Comparison of ENCODE assay signal across 9 cellular contexts in the genomic region with DNA sequence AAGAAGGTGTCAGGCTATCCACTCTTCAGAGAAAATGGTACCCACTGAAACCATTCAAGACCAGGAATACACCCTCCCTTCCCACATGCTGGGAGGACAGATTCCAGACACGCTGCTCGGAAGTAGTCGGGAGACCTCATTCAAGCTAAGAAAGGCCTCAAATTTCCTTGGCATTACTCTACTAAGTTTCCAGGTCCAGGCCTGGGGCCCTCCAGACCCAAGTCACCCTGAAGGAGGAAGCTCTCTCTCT. TPM values are rescaled to one million over a fixed set of nuclear protein-coding genes. Genes with fewer than 3 reads are reported as not detected.
DNase-seq lines count a peak whose midpoint lies in the region; ATAC-seq and TF ChIP-seq lines count a peak whose summit lies in the region.
"Had no signal": no experiment of that assay in that cellular context is flagged by ENCODE, and none has a peak within 500 bp of the region (broad histone marks: within the 10 kb centered on the region; RNA-seq: fewer than 3 reads in every experiment).

No MANE protein-coding gene starts in this region.

- no peaks in the 10 kb centered on the region for H3K27me3 Mint-ChIP-seq in CD8-positive, alpha-beta T cell (ENCODE audit: low read depth)
- H3K27me3 Mint-ChIP-seq in neural crest cell (ENCODE audit: low read depth): no peaks in the 10 kb centered on the region

- no peak for ATAC-seq in CD8-positive, alpha-beta T cell
- no peak for ATAC-seq in GM18498 (IDR thresholded peaks at IDR 0.05; ENCODE audit: unreplicated experiment)
- ATAC-seq in HG03565 (IDR thresholded peaks at IDR 0.05; ENCODE audit: unreplicated experiment): no peak

- no peaks in the 10 kb centered on the region for H3K79me2 ChIP-seq in Loucy (ENCODE audit: insufficient read depth, low read length)

- H3K4me2 ChIP-seq in Loucy (ENCODE audit: low read depth, low read length, poor library complexity, severe bottlenecking): peak overlapping the region; percentile 25

- H3K9me3 ChIP-seq in CD8-positive, alpha-beta T cell (ENCODE audit: low read length): no peaks in the 10 kb centered on the region
- no peaks in the 10 kb centered on the region for H3K9me3 ChIP-seq in Loucy (ENCODE audit: insufficient read depth, low read depth, low read length)
- H3K9me3 ChIP-seq in ectodermal cell (ENCODE audit: control insufficient read depth, low read length): no peaks in the 10 kb centered on the region
- H3K9me3 ChIP-seq: suprapubic skin had no signal

- H3K36me3 Mint-ChIP-seq in CD8-positive, alpha-beta T cell: peaks cover 33% of the 10 kb centered on the region
- H3K36me3 Mint-ChIP-seq in neural crest cell (ENCODE audit: low read depth): peaks cover under 1% of the 10 kb centered on the region

- no peaks in the 10 kb centered on the region for H3K9me2 ChIP-seq in Loucy (replicated peaks; ENCODE audit: low read depth, low read length)

- H3K27ac ChIP-seq in CD8-positive, alpha-beta T cell (ENCODE audit: low read depth, low read length): no peak overlapping the region
- H3K27ac ChIP-seq in ectodermal cell (ENCODE audit: insufficient read depth, low read depth, low read length, poor library complexity, severe bottlenecking): peak overlapping the region; percentile 33

- peaks cover 78% of the 10 kb centered on the region for H3K4me1 Mint-ChIP-seq in CD8-positive, alpha-beta T cell (ENCODE audit: low read depth)
- H3K4me1 Mint-ChIP-seq in neural crest cell: peaks cover 64% of the 10 kb centered on the region

- H3K36me3 ChIP-seq in CD8-positive, alpha-beta T cell (ENCODE audit: insufficient read depth, low read length): peaks cover 19% of the 10 kb centered on the region
- H3K36me3 ChIP-seq in Loucy (ENCODE audit: insufficient read depth, low read length) (no peaks in the 10 kb centered on the region), ectodermal cell (ENCODE audit: control insufficient read depth, insufficient read depth, low read length) (no peaks in the 10 kb centered on the region)

- H2AFZ ChIP-seq in Loucy (ENCODE audit: low read length): peak overlapping the region; percentile 83

- POLR2A ChIA-PET in CD8-positive, alpha-beta T cell (lab: Charles Lee): interaction anchor here (0.8 to 9.7 kb wide), 8 partner anchors 21 to 64 kb away, joined by 3 to 150 read pairs (median 15); a partner anchor contains a TSS

- no peaks in the 10 kb centered on the region for H4K20me1 ChIP-seq in Loucy (ENCODE audit: insufficient read depth, low read length, poor library complexity, severe bottlenecking)

- CTCF ChIA-PET in CD8-positive, alpha-beta T cell (lab: Charles Lee): interaction anchor here (0.6 to 11.1 kb wide), 26 partner anchors 10 to 239 kb away, joined by 3 to 458 read pairs (median 5); a partner anchor contains a TSS

- H3K4me3 ChIP-seq in CD8-positive, alpha-beta T cell (ENCODE audit: low read depth, low read length): peak overlapping the region; percentile 30
- H3K4me3 ChIP-seq in Loucy (ENCODE audit: low read length, poor library complexity, severe bottlenecking) (no peak overlapping the region), ectodermal cell (ENCODE audit: insufficient read depth, low read depth, low read length) (no peak overlapping the region)

- DNase-seq in CD8-positive, alpha-beta T cell: no peak
- DNase-seq in neural crest cell (ENCODE audit: low read depth, low spot score) (no peak), NCI-H2227 treated with DMSO at 0.1 percent for 48 hours (lab: John Stamatoyannopoulos, UW) (no peak), SKM-1 (lab: John Stamatoyannopoulos, UW; ENCODE audit: unreplicated experiment) (no peak)

- H3F3A ChIP-seq in Loucy (ENCODE audit: low read depth): no peaks in the 10 kb centered on the region; the same call in 1 of the 2 replicates

- H3K4me3 Mint-ChIP-seq in CD8-positive, alpha-beta T cell: peak overlapping the region; percentile 5
- H3K4me3 Mint-ChIP-seq in neural crest cell: no peak overlapping the region

- H3K9me3 Mint-ChIP-seq in CD8-positive, alpha-beta T cell: no peaks in the 10 kb centered on the region
- no peaks in the 10 kb centered on the region for H3K9me3 Mint-ChIP-seq in neural crest cell

- TF ChIP-seq CTCF in CD8-positive, alpha-beta T cell (IDR thresholded peaks at IDR 0.05): no peak
- TF ChIP-seq CTCF in Loucy (conservative IDR thresholded peaks at IDR 0.05; ENCODE audit: low read length): no peak
- no peak for TF ChIP-seq CTCF in neural crest cell (conservative IDR thresholded peaks at IDR 0.05)

- intact Hi-C loops in CD8-positive, alpha-beta T cell (cut with DNase I, micrococcal nuclease): loop anchor here (1.0 kb wide), 5 partner anchors 20 to 63 kb away; a partner anchor contains a TSS

- H3K9ac ChIP-seq in Loucy (ENCODE audit: low read depth, low read length, poor library complexity, severe bottlenecking): no peak overlapping the region

- H3K27me3 ChIP-seq in CD8-positive, alpha-beta T cell (ENCODE audit: insufficient read depth, low read length): no peaks in the 10 kb centered on the region
- no peaks in the 10 kb centered on the region for H3K27me3 ChIP-seq in Loucy (ENCODE audit: insufficient read depth, low read length, poor library complexity, severe bottlenecking)
- H3K27me3 ChIP-seq in ectodermal cell (ENCODE audit: control insufficient read depth, insufficient read depth, low read length, poor library complexity, severe bottlenecking): no peaks in the 10 kb centered on the region
- H3K27me3 ChIP-seq: suprapubic skin had no signal

- peaks cover 79% of the 10 kb centered on the region for H3K4me1 ChIP-seq in CD8-positive, alpha-beta T cell (ENCODE audit: insufficient read depth, low read length)
- H3K4me1 ChIP-seq in Loucy (ENCODE audit: insufficient read depth, low read length, poor library complexity, severe bottlenecking) (peaks cover 40% of the 10 kb centered on the region), ectodermal cell (ENCODE audit: control insufficient read depth, insufficient read depth, low read length) (peaks cover 71% of the 10 kb centered on the region)

- H3K27ac Mint-ChIP-seq in CD8-positive, alpha-beta T cell: no peak overlapping the region
- H3K27ac Mint-ChIP-seq in neural crest cell (ENCODE audit: unreplicated experiment): peak overlapping the region; percentile 89

- 18 to 33% methylated on average over 3 of the region's 3 CpGs for WGBS in ectodermal cell, 2 experiments

RNA-seq across cellular contexts. Expression of a gene that starts 27.1 kb away (rescaled TPM):
- 1,000 to 10,000 TPM; 2,094 to 2,102 TPM for total RNA-seq in CD8-positive, alpha-beta T cell
- 4,068 TPM for polyA plus RNA-seq in ectodermal cell (2013, experiment 1 of 4)
- polyA plus RNA-seq in ectodermal cell (2013, experiment 2 of 4): 4,116 TPM
- 4,018 TPM for polyA plus RNA-seq in ectodermal cell (2013, experiment 3 of 4)
- 4,356 TPM for polyA plus RNA-seq in ectodermal cell (2013, experiment 4 of 4)
- total RNA-seq in neural crest cell: 2,997 and 3,023 TPM in 2 replicates

RNA-seq across cellular contexts. Expression of a gene that starts 33.5 kb away (rescaled TPM):
- total RNA-seq in CD8-positive, alpha-beta T cell: 100 to 1,000 TPM; 161 to 163 TPM
- 65.4 TPM for polyA plus RNA-seq in ectodermal cell (2013, experiment 1 of 4)
- 79.8 TPM for polyA plus RNA-seq in ectodermal cell (2013, experiment 2 of 4)
- 55.4 TPM for polyA plus RNA-seq in ectodermal cell (2013, experiment 3 of 4)
- 59.0 TPM for polyA plus RNA-seq in ectodermal cell (2013, experiment 4 of 4)
- total RNA-seq in neural crest cell: 108 and 114 TPM in 2 replicates

RNA-seq across cellular contexts. Expression of a gene that starts 37.6 kb away (rescaled TPM):
- total RNA-seq in CD8-positive, alpha-beta T cell: 100 to 1,000 TPM; 170 to 171 TPM
- polyA plus RNA-seq in ectodermal cell (2013, experiment 1 of 4): 48.1 TPM
- polyA plus RNA-seq in ectodermal cell (2013, experiment 2 of 4): 45.3 TPM
- polyA plus RNA-seq in ectodermal cell (2013, experiment 3 of 4): 32.9 TPM
- 37.0 TPM for polyA plus RNA-seq in ectodermal cell (2013, experiment 4 of 4)
- total RNA-seq in neural crest cell: 54.5 and 61.5 TPM in 2 replicates
